Comparison of ENCODE assay signal across 2 cellular contexts in genomic region chr6:160661129-160661723, GRCh38.
TF ChIP-seq lines count a peak whose summit lies in the region.

No MANE protein-coding gene starts in this region.

TF ChIP-seq in liver, 16 proteins besides CTCF, POLR2A, EP300 and RAD21:
- TF ChIP-seq FOXA1 (IDR thresholded peaks at IDR 0.05) (no peak), YY1 (IDR thresholded peaks at IDR 0.05) (peak; percentile 62), JUND (IDR thresholded peaks at IDR 0.05) (no peak), FOXA2 (IDR thresholded peaks at IDR 0.05) (no peak), HNF4G (IDR thresholded peaks at IDR 0.05) (no peak), TAF1 (conservative IDR thresholded peaks at IDR 0.05) (no peak), RXRA (IDR thresholded peaks at IDR 0.05) (peak; percentile 85 to 94), MAX (IDR thresholded peaks at IDR 0.05) (peak; percentile 74), GABPA (IDR thresholded peaks at IDR 0.05 in 1 of 2, conservative IDR thresholded peaks at IDR 0.05 in 1 of 2) (no peak), ZBTB33 (IDR thresholded peaks at IDR 0.05) (peak; percentile 57), NR2F2 (IDR thresholded peaks at IDR 0.05) (no peak), EGR1 (IDR thresholded peaks at IDR 0.05; ENCODE audit: low read depth in 2 of 2) (peak in 1 of 2 donors; percentile 42), ATF3 (IDR thresholded peaks at IDR 0.05) (no peak), REST (IDR thresholded peaks at IDR 0.05) (peak; percentile 17), SP1 (IDR thresholded peaks at IDR 0.05) (peak; percentile 62), HNF4A (conservative IDR thresholded peaks at IDR 0.05) (peak; percentile 57 to 71)

TF ChIP-seq in HepG2, 621 proteins besides CTCF, POLR2A, EP300 and RAD21:
- TF ChIP-seq ZNF639 (CRISPR knock-in tag; conservative IDR thresholded peaks at IDR 0.05) (no peak), ZNF513 (CRISPR knock-in tag; conservative IDR thresholded peaks at IDR 0.05) (no peak), ZNF331 (CRISPR knock-in tag; IDR thresholded peaks at IDR 0.05) (no peak), ZSCAN12 (CRISPR knock-in tag; IDR thresholded peaks at IDR 0.05) (no peak), HES4 (CRISPR knock-in tag; IDR thresholded peaks at IDR 0.05; ENCODE audit: borderline replicate concordance) (no peak), IRX3 (CRISPR knock-in tag; IDR thresholded peaks at IDR 0.05; ENCODE audit: borderline replicate concordance, low read depth) (no peak), KLF12 (CRISPR knock-in tag; IDR thresholded peaks at IDR 0.05; ENCODE audit: borderline replicate concordance) (no peak), TRAFD1 (CRISPR knock-in tag; IDR thresholded peaks at IDR 0.05; ENCODE audit: borderline replicate concordance) (no peak), MXD4 (CRISPR knock-in tag; IDR thresholded peaks at IDR 0.05) (no peak), FOXO4 (CRISPR knock-in tag; conservative IDR thresholded peaks at IDR 0.05) (no peak), ZNF350 (CRISPR knock-in tag; IDR thresholded peaks at IDR 0.05; ENCODE audit: borderline replicate concordance, low read depth) (no peak), MEIS1 (CRISPR knock-in tag; IDR thresholded peaks at IDR 0.05; ENCODE audit: borderline replicate concordance) (no peak), IRF2 (CRISPR knock-in tag; IDR thresholded peaks at IDR 0.05) (no peak), ZNF556 (CRISPR knock-in tag; IDR thresholded peaks at IDR 0.05; ENCODE audit: borderline replicate concordance) (no peak), ZNF788 (CRISPR knock-in tag; IDR thresholded peaks at IDR 0.05; ENCODE audit: borderline replicate concordance) (no peak), SP4 (CRISPR knock-in tag; IDR thresholded peaks at IDR 0.05) (no peak)
